In genomic region chr11:30109774-30110173, GRCh38 we compare ENCODE assay signal across 8 cellular contexts.
"Had no signal": no experiment of that assay in that cellular context is flagged by ENCODE, and none has a peak within 500 bp of the region (broad histone marks: within the 10 kb centered on the region; RNA-seq: fewer than 3 reads in every experiment).

No MANE protein-coding gene starts in this region.

- ATAC-seq: GM12878 had no signal

- DNase-seq: GDM1, GF-D8 had no signal

- H3K4me3 ChIP-seq: GM12878 had no signal

- FAIRE-seq: G401.6, GM12878, GM12891, GM12892, GM18507, GM19239 had no signal
